8 cellular contexts compared by ENCODE assay signal in genomic region chr15:77069521-77070121, GRCh38. TPM values are rescaled to one million over a fixed set of nuclear protein-coding genes. Genes with fewer than 3 reads are reported as not detected.
DNase-seq lines count a peak whose midpoint lies in the region; ATAC-seq and TF ChIP-seq lines count a peak whose summit lies in the region.

No MANE protein-coding gene starts in this region.

- H3K36me3 Mint-ChIP-seq in activated T-cell treated with anti-CD3 and anti-CD28 coated beads, Interleukin-2, amount 50 U/mL, for 72 hours (ENCODE audit: insufficient read depth in 2 of 2), result peaks cover 0 to 1% of the 10 kb centered on the region in 2 donors
- no peaks in the 10 kb centered on the region; the same call in 1 of the 2 replicates for H3K36me3 Mint-ChIP-seq in WTC11

- peak overlapping the region; percentile 97 for H3K27ac ChIP-seq in hepatocyte

- H3K27me3 Mint-ChIP-seq in activated T-cell treated with anti-CD3 and anti-CD28 coated beads, Interleukin-2, amount 50 U/mL, for 72 hours (ENCODE audit: low read depth), result no peaks in the 10 kb centered on the region
- H3K27me3 Mint-ChIP-seq in WTC11 (ENCODE audit: low read depth), result peaks cover 6% of the 10 kb centered on the region

- H3K4me2 ChIP-seq in hepatocyte, result peak overlapping the region; percentile 86
- H3K4me2 ChIP-seq in skeletal muscle satellite cell (ENCODE audit: low read length), result peak overlapping the region; percentile 96

- H3K79me2 ChIP-seq in hepatocyte, result peaks cover 54% of the 10 kb centered on the region

- peak overlapping the region; percentile 82 for H3K27ac Mint-ChIP-seq in activated T-cell treated with anti-CD3 and anti-CD28 coated beads, Interleukin-2, amount 50 U/mL, for 72 hours
- H3K27ac Mint-ChIP-seq in WTC11, result no peak overlapping the region

- TF ChIP-seq CTCF in WTC11 (IDR thresholded peaks at IDR 0.05) (no peak), hepatocyte (IDR thresholded peaks at IDR 0.05; ENCODE audit: poor library complexity) (no peak)

- H3K9me3 ChIP-seq in hepatocyte (ENCODE audit: low read depth), result no peaks in the 10 kb centered on the region
- no peaks in the 10 kb centered on the region for H3K9me3 ChIP-seq in skeletal muscle satellite cell (replicated peaks; ENCODE audit: low read length)

- H3K9me2 ChIP-seq in hepatocyte (replicated peaks; ENCODE audit: insufficient read depth), result no peaks in the 10 kb centered on the region

- POLR2A ChIA-PET in WTC11 (lab: Charles Lee), result no interaction called here

- peak overlapping the region; percentile 88 to 89 for H3K4me3 Mint-ChIP-seq in activated T-cell treated with anti-CD3 and anti-CD28 coated beads, Interleukin-2, amount 50 U/mL, for 72 hours
- H3K4me3 Mint-ChIP-seq in WTC11, result peak overlapping the region; percentile 79

- no peaks in the 10 kb centered on the region for H3K9me3 Mint-ChIP-seq in activated T-cell treated with anti-CD3 and anti-CD28 coated beads, Interleukin-2, amount 50 U/mL, for 72 hours
- H3K9me3 Mint-ChIP-seq in WTC11, result no peaks in the 10 kb centered on the region

- H3K9ac ChIP-seq in skeletal muscle satellite cell (ENCODE audit: low read depth, low read length), result peak overlapping the region; percentile 88

- H3K36me3 ChIP-seq in hepatocyte (replicated peaks; ENCODE audit: insufficient read depth, low read depth) (no peaks in the 10 kb centered on the region), skeletal muscle satellite cell (ENCODE audit: insufficient read depth, low read length) (no peaks in the 10 kb centered on the region)

- H3K4me3 ChIP-seq in hepatocyte, result peak overlapping the region; percentile 87
- H3K4me3 ChIP-seq in skeletal muscle satellite cell (ENCODE audit: low read length), result peak overlapping the region; percentile 86

- WGBS in hepatocyte (ENCODE audit: low lambda C conversion rate, missing lambda C conversion rate), result 26% methylated on average over 13 of the region's 13 CpGs

- no peak for DNase-seq in activated T-cell treated with anti-CD3 and anti-CD28 coated beads, Interleukin-2, amount 50 U/mL, for 72 hours
- DNase-seq in activated T-cell treated with anti-CD3 and anti-CD28 coated beads, Interleukin-2, amount 50 U/mL, for 1 hour, result no peak
- DNase-seq in WTC11 (ENCODE audit: low spot score) (no peak), hepatocyte (ENCODE audit: low spot score) (peak; percentile 62), COR-L47 (lab: John Stamatoyannopoulos, UW) (no peak), AG08395 (ENCODE audit: low spot score) (no peak)

- peaks cover 30% of the 10 kb centered on the region for H4K20me1 ChIP-seq in hepatocyte (ENCODE audit: insufficient read depth, poor library complexity, severe bottlenecking)

- no peaks in the 10 kb centered on the region for H3K27me3 ChIP-seq in hepatocyte
- peaks cover 12% of the 10 kb centered on the region for H3K27me3 ChIP-seq in skeletal muscle satellite cell (ENCODE audit: control insufficient read depth, insufficient read depth, low read length)

- CTCF ChIA-PET in WTC11 (lab: Charles Lee), result interaction anchor here (1.0 kb wide), 2 partner anchors 9 to 35 kb away, joined by 3 to 4 read pairs; no protein-coding TSS in a partner anchor

- no peak for ATAC-seq in activated T-cell treated with anti-CD3 and anti-CD28 coated beads, Interleukin-2, amount 50 U/mL, for 72 hours (replicated peaks in 1 of 2)
- no peak for ATAC-seq in WTC11
- no peak for ATAC-seq in GM21723 (IDR thresholded peaks at IDR 0.05; ENCODE audit: unreplicated experiment)

- no peak overlapping the region for H2AFZ ChIP-seq in hepatocyte

- H3K4me1 Mint-ChIP-seq in activated T-cell treated with anti-CD3 and anti-CD28 coated beads, Interleukin-2, amount 50 U/mL, for 72 hours (ENCODE audit: low read depth), result peaks cover 47% of the 10 kb centered on the region
- peaks cover 24% of the 10 kb centered on the region for H3K4me1 Mint-ChIP-seq in WTC11

- peaks cover 45% of the 10 kb centered on the region for H3K4me1 ChIP-seq in hepatocyte (ENCODE audit: insufficient read depth)
- H3K4me1 ChIP-seq in skeletal muscle satellite cell (ENCODE audit: control insufficient read depth, insufficient read depth, low read length), result peaks cover 34% of the 10 kb centered on the region

TF ChIP-seq in WTC11, 78 proteins besides CTCF, POLR2A, EP300 and RAD21:
- TF ChIP-seq ZNF263 (CRISPR knock-in tag; IDR thresholded peaks at IDR 0.05; ENCODE audit: low read depth), result peak; percentile 29; the same call in 1 of the 2 replicates
- no peak for TF ChIP-seq ZNF396 (CRISPR knock-in tag; IDR thresholded peaks at IDR 0.05; ENCODE audit: borderline replicate concordance)

RNA-seq across cellular contexts. Expression of gene TSPAN3, which starts 1.3 kb away (rescaled TPM):
- 10 to 100 TPM; 30.4 to 36.4 TPM for total RNA-seq in activated T-cell treated with anti-CD3 and anti-CD28 coated beads, Interleukin-2, amount 50 U/mL, for 72 hours
- total RNA-seq in WTC11 (2021) (84.9 to 101 TPM (median 93.4 TPM) in 3 replicates), hepatocyte (514 and 616 TPM in 2 replicates)
- polyA plus RNA-seq in hepatocyte, result 497 and 540 TPM in 2 replicates
- 129 and 138 TPM in 2 replicates for total RNA-seq in skeletal muscle satellite cell (2012; rRNA removed)
